ENCODE assay signal across 20 cellular contexts in the genomic region with DNA sequence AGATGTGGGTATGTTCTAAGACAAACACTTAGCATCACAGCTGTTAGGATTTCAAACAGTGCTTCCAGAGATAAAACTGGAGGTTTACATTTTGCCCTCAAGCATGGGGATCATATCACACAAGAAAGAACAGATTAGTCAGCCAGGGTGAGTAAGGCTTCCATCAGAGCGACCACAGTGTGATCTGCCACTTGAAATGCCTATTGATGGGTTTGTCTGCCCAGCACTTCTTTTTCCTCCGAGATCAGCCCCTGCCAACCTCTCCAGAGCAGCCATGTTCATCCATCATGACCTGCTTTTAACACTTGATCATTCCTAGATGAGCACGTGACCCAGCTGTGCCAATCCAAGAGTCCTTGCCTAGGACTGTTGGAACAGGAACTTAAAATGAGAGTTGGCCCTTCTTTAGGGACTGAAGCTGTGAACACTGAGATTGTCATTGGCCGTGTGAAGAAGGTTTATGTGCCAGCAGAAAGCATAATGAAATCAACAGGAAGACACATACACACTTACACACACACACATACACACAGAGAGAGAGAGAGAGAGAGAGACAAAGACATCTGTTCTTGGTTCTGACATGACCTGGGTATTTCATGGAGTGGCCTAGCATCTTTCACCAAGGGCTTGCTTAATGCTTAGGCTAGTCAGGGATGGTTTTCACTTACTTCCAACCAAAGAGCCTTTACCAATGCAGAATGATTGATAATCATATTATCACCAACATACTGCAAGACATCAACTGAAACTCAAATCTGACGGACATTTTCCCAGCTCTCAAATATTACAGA. TPM values are rescaled to one million over a fixed set of nuclear protein-coding genes. Genes with fewer than 3 reads are reported as not detected.
DNase-seq lines count a peak whose midpoint lies in the region; ATAC-seq and TF ChIP-seq lines count a peak whose summit lies in the region.
"Had no signal": no experiment of that assay in that cellular context is flagged by ENCODE, and none has a peak within 500 bp of the region (broad histone marks: within the 10 kb centered on the region; RNA-seq: fewer than 3 reads in every experiment).

No MANE protein-coding gene starts in this region.

- peaks cover 9% of the 10 kb centered on the region for H3K4me1 ChIP-seq in ACC112 (ENCODE audit: control insufficient read depth, insufficient read depth, low read length, unreplicated experiment)

- H3K79me2 ChIP-seq in ACC112 (ENCODE audit: control insufficient read depth, insufficient read depth, low read length, unreplicated experiment) = no peaks in the 10 kb centered on the region

- H3K4me1 Mint-ChIP-seq in CD4-positive, alpha-beta T cell (ENCODE audit: low read depth) = peaks cover 5% of the 10 kb centered on the region
- H3K4me1 Mint-ChIP-seq: stimulated activated naive B cell treated with anti-CD40 and anti-IgM and Interleukin-4, amounts not matched to agents 10 μg/mL and 1 μg/mL and 100 μg/mL, for 72 hours had no signal

- CTCF ChIA-PET in CD4-positive, alpha-beta T cell (lab: Charles Lee) = no interaction called here

- H2AFZ ChIP-seq in ACC112 (ENCODE audit: low read length, unreplicated experiment) = peak overlapping the region; percentile 42

- H3K27me3 ChIP-seq in ACC112 (ENCODE audit: insufficient read depth, low read length) = peaks cover 15% of the 10 kb centered on the region; the same call in 1 of the 2 replicates
- no peaks in the 10 kb centered on the region for H3K27me3 ChIP-seq in CD4-positive, alpha-beta T cell (ENCODE audit: control insufficient read depth, insufficient read depth, low read length)
- H3K27me3 ChIP-seq: BLaER1, gastroesophageal sphincter had no signal

- intact Hi-C loops in CD4-positive, alpha-beta T cell (cut with DNase I, micrococcal nuclease) = loop anchor here in 1 of 2 experiments (5.0 kb wide), 1 partner anchor 286 kb away; the partner anchor contains the start of gene GPATCH1

- H3K27ac Mint-ChIP-seq in CD4-positive, alpha-beta T cell = no peak overlapping the region
- H3K27ac Mint-ChIP-seq: IgD-negative memory B cell; stimulated activated naive B cell treated with anti-CD40 and anti-IgM and Interleukin-4, amounts not matched to agents 10 μg/mL and 1 μg/mL and 100 μg/mL, for 72 hours had no signal

- H3K36me3 Mint-ChIP-seq in CD4-positive, alpha-beta T cell (ENCODE audit: low read depth) = no peaks in the 10 kb centered on the region
- H3K36me3 Mint-ChIP-seq: stimulated activated naive B cell treated with anti-CD40 and anti-IgM and Interleukin-4, amounts not matched to agents 10 μg/mL and 1 μg/mL and 100 μg/mL, for 72 hours had no signal

- no peaks in the 10 kb centered on the region for H3K9me3 Mint-ChIP-seq in CD4-positive, alpha-beta T cell
- H3K9me3 Mint-ChIP-seq: stimulated activated naive B cell treated with anti-CD40 and anti-IgM and Interleukin-4, amounts not matched to agents 10 μg/mL and 1 μg/mL and 100 μg/mL, for 72 hours had no signal

- H3K4me3 ChIP-seq in ACC112 (ENCODE audit: low read depth, low read length) (no peak overlapping the region), fibroblast of pulmonary artery (replicated peaks; ENCODE audit: low read depth, low read length) (no peak overlapping the region)
- H3K4me3 ChIP-seq: BLaER1, gastroesophageal sphincter, HAP-1 had no signal

- DNase-seq in HCEC 1CT (peak; percentile 65), RKO (ENCODE audit: low spot score) (peak; percentile 77), fibroblast of pulmonary artery (ENCODE audit: low read depth) (peak; percentile 14), T-helper 9 cell (no peak), SW480 (ENCODE audit: low spot score) (no peak), SK-N-DZ (ENCODE audit: low spot score) (no peak)
- DNase-seq in CD4-positive, alpha-beta T cell = no peak
- DNase-seq: activated CD8-positive, alpha-beta memory T cell treated with anti-CD3 and anti-CD28 coated beads, Interleukin-2, amount 50 U/mL, for 48 hours; dermis blood vessel endothelial cell; GF-D8; islet precursor cell; NCI-H187; NCI-H774; stimulated activated CD4-positive, alpha-beta T cell treated with anti-CD3 and anti-CD28 coated beads, Interleukin-4, amount 100 ng/mL, for 1 hour; stimulated activated naive B cell treated with anti-CD40 and anti-IgM and Interleukin-4, amounts not matched to agents 10 μg/mL and 1 μg/mL and 100 μg/mL, for 72 hours had no signal

- no peaks in the 10 kb centered on the region for H3K9me3 ChIP-seq in CD4-positive, alpha-beta T cell (ENCODE audit: control insufficient read depth, low read length)
- H3K9me3 ChIP-seq: BLaER1, gastroesophageal sphincter, HAP-1 had no signal

- peaks cover 6% of the 10 kb centered on the region for H3K27me3 Mint-ChIP-seq in CD4-positive, alpha-beta T cell

- no peak for ATAC-seq in CD4-positive, alpha-beta T cell (ENCODE audit: poor library complexity)
- ATAC-seq: gastroesophageal sphincter; stimulated activated naive B cell treated with anti-CD40 and anti-IgM and Interleukin-4, amounts not matched to agents 10 μg/mL and 1 μg/mL and 100 μg/mL, for 72 hours had no signal

- TF ChIP-seq CTCF in fibroblast of pulmonary artery (IDR thresholded peaks at IDR 0.05; ENCODE audit: low read length, missing control alignments) = no peak
- TF ChIP-seq CTCF in CD4-positive, alpha-beta T cell (IDR thresholded peaks at IDR 0.05) = no peak

- no peak overlapping the region for H3K4me3 Mint-ChIP-seq in CD4-positive, alpha-beta T cell
- H3K4me3 Mint-ChIP-seq: stimulated activated naive B cell treated with anti-CD40 and anti-IgM and Interleukin-4, amounts not matched to agents 10 μg/mL and 1 μg/mL and 100 μg/mL, for 72 hours had no signal

- POLR2A ChIA-PET in CD4-positive, alpha-beta T cell (lab: Charles Lee) = no interaction called here

- H3K27ac ChIP-seq in ACC112 (ENCODE audit: low read depth, low read length) = peak overlapping the region; percentile 30; the same call in 1 of the 2 replicates
- H3K27ac ChIP-seq in CD4-positive, alpha-beta T cell (ENCODE audit: low read depth, low read length) = no peak overlapping the region
- H3K27ac ChIP-seq: BLaER1, gastroesophageal sphincter had no signal

- no peaks in the 10 kb centered on the region for H3K36me3 ChIP-seq in ACC112 (ENCODE audit: insufficient read depth, low read length)
- H3K36me3 ChIP-seq: BLaER1, gastroesophageal sphincter, HAP-1 had no signal

RNA-seq across cellular contexts. Expression of gene CEBPG, which starts 5.2 kb away (rescaled TPM):
- 10 to 100 TPM; 15.5 TPM for total RNA-seq in CD4-positive, alpha-beta T cell
- 32.5 and 40.2 TPM in 2 replicates for polyA plus RNA-seq in SK-N-DZ (2014; cell fraction: cytosol; rRNA removed)
- 19.9 and 22.5 TPM in 2 replicates for polyA plus RNA-seq in SK-N-DZ (2014; cell fraction: nucleus; rRNA removed)

Comparison
In these comparisons a context has a peak if more than half of its experiments do, and no peak if none do; other contexts are left out.
1. DNase-seq: peak in HCEC 1CT (single experiment), RKO (single experiment) and fibroblast of pulmonary artery (single experiment); none in T-helper 9 cell (single experiment), CD4-positive, alpha-beta T cell (0 of 10), SW480 (single experiment) and SK-N-DZ (single experiment).